ENCODE assay signal across 16 cellular contexts in the genomic region with DNA sequence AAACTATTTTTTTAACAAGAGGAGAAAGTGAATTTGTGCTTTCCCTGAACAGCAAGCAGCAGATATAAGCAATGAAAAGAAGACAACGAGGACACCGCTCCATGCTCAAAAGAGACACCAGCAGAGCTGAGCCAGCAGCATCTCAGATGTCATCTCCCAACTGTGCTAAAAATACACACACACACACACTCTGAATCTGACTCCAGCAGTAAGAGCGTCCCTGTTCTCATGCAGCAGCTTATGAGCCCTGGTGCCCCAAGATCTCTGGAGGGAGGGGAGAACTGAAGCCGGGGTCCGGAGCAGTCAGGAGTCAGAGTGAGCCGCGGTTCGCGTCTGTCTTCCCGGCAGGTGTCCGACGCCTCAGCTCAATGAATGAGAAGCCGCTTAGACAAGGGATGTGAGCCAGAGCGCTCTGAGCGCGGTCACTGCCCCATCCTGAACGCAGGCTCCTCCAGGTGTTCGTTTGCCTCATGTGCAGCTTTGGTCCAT. TPM values are rescaled to one million over a fixed set of nuclear protein-coding genes. Genes with fewer than 3 reads are reported as not detected.
DNase-seq lines count a peak whose midpoint lies in the region; ATAC-seq, FAIRE-seq and TF ChIP-seq lines count a peak whose summit lies in the region.
"Had no signal": no experiment of that assay in that cellular context is flagged by ENCODE, and none has a peak within 500 bp of the region (broad histone marks: within the 10 kb centered on the region; RNA-seq: fewer than 3 reads in every experiment).

No MANE protein-coding gene starts in this region.

- TF ChIP-seq POLR2A in transverse colon (IDR thresholded peaks at IDR 0.05) = no peak
- TF ChIP-seq POLR2A in H54 (IDR thresholded peaks at IDR 0.05; ENCODE audit: low read depth, low read length) = no peak

- no peaks in the 10 kb centered on the region for H3K36me3 ChIP-seq in transverse colon

- in situ Hi-C loops in transverse colon (cut with MboI; ENCODE audit: low pct_ligation_motif_present in 1 of 4, low pct_unique_long_range_greater_than_20kb in 1 of 4, low sequenced_read_pairs in 3 of 4) = no loop called here

- TF ChIP-seq EP300 in transverse colon (IDR thresholded peaks at IDR 0.05; ENCODE audit: low read depth) = no peak

- no peaks in the 10 kb centered on the region for H3K9me3 ChIP-seq in right cardiac atrium (ENCODE audit: control insufficient read depth, low read length)
- no peaks in the 10 kb centered on the region for H3K9me3 ChIP-seq in transverse colon
- H3K9me3 ChIP-seq: esophagus squamous epithelium had no signal

- H3K36me3 Mint-ChIP-seq in activated T-helper 17 cell treated with anti-CD3 and anti-CD28 coated beads, Interleukin-2, amount 50 U/mL, for 72 hours (ENCODE audit: low read depth) = no peaks in the 10 kb centered on the region
- H3K36me3 Mint-ChIP-seq in natural killer cell = no peaks in the 10 kb centered on the region

- H3K4me1 Mint-ChIP-seq in activated T-helper 17 cell treated with anti-CD3 and anti-CD28 coated beads, Interleukin-2, amount 50 U/mL, for 72 hours = peaks cover 11% of the 10 kb centered on the region
- H3K4me1 Mint-ChIP-seq in natural killer cell = peaks cover 12 to 21% of the 10 kb centered on the region in 2 donors

- WGBS in right cardiac atrium = 57% methylated on average over 18 of the region's 18 CpGs
- WGBS in transverse colon (ENCODE audit: low coverage in 1 of 2), 2 donors = 90 to 91% methylated on average over 7 to 18 of the region's 18 CpGs

- DNase-seq in NCI-H1417 (lab: John Stamatoyannopoulos, UW) = peak; percentile 9 to 65 (median 42)
- no peak for DNase-seq in NCI-H1417 treated with DMSO at 0.1 percent for 48 hours (lab: John Stamatoyannopoulos, UW)
- peak; percentile 42 to 70 (median 62) for DNase-seq in right cardiac atrium
- DNase-seq in transverse colon = no peak
- no peak for DNase-seq in NOMO-1 treated with dmso at 0.1 percent for 144 hours (lab: John Stamatoyannopoulos, UW; ENCODE audit: unreplicated experiment)
- DNase-seq in H54 (ENCODE audit: insufficient read length, low spot score) = no peak
- no peak for DNase-seq in natural killer cell
- DNase-seq: esophagus squamous epithelium, HFFc6, kidney, NCI-H2081 treated with DMSO at 0.1 percent for 48 hours had no signal

- FAIRE-seq in H54 (lab: Jason Lieb, UNC) = no peak
- FAIRE-seq: A204.1, G401.6, kidney had no signal

- H3K27ac Mint-ChIP-seq in activated T-helper 17 cell treated with anti-CD3 and anti-CD28 coated beads, Interleukin-2, amount 50 U/mL, for 72 hours = no peak overlapping the region
- H3K27ac Mint-ChIP-seq in natural killer cell = no peak overlapping the region
- H3K27ac Mint-ChIP-seq: HFFc6 had no signal

- no peak overlapping the region for H3K4me3 Mint-ChIP-seq in activated T-helper 17 cell treated with anti-CD3 and anti-CD28 coated beads, Interleukin-2, amount 50 U/mL, for 72 hours
- no peak overlapping the region for H3K4me3 Mint-ChIP-seq in natural killer cell
- H3K4me3 Mint-ChIP-seq: HFFc6 had no signal

- intact Hi-C loops in right cardiac atrium (cut with DNase I) = loop anchor here in 1 of 4 donors (10.0 kb wide), 1 partner anchor 61 kb away; no protein-coding TSS in a partner anchor
- intact Hi-C loops in transverse colon (cut with DNase I; ENCODE audit: low total_unique reads) = no loop called here
- intact Hi-C loops in natural killer cell (cut with micrococcal nuclease) = no loop called here

- H3K27ac ChIP-seq in right cardiac atrium (ENCODE audit: low read length) = peak overlapping the region; percentile 85
- H3K27ac ChIP-seq in transverse colon = peak overlapping the region in 3 of 4 donors; percentile 37 to 44 (median 43)
- H3K27ac ChIP-seq: HL-60 had no signal

- H3K27me3 ChIP-seq in right cardiac atrium (ENCODE audit: control insufficient read depth, insufficient read depth) (no peaks in the 10 kb centered on the region), transverse colon (no peaks in the 10 kb centered on the region)
- H3K27me3 ChIP-seq: esophagus squamous epithelium had no signal

- TF ChIP-seq CTCF in transverse colon (IDR thresholded peaks at IDR 0.05) = no peak
- no peak for TF ChIP-seq CTCF in natural killer cell (IDR thresholded peaks at IDR 0.05)

- no peaks in the 10 kb centered on the region for H3K9me3 Mint-ChIP-seq in activated T-helper 17 cell treated with anti-CD3 and anti-CD28 coated beads, Interleukin-2, amount 50 U/mL, for 72 hours
- H3K9me3 Mint-ChIP-seq in natural killer cell = no peaks in the 10 kb centered on the region
- H3K9me3 Mint-ChIP-seq: HFFc6 had no signal

- no peaks in the 10 kb centered on the region for H3K27me3 Mint-ChIP-seq in activated T-helper 17 cell treated with anti-CD3 and anti-CD28 coated beads, Interleukin-2, amount 50 U/mL, for 72 hours
- no peaks in the 10 kb centered on the region for H3K27me3 Mint-ChIP-seq in natural killer cell (ENCODE audit: low read depth in 2 of 2)

- peaks cover 5% of the 10 kb centered on the region for H3K4me1 ChIP-seq in right cardiac atrium (ENCODE audit: control insufficient read depth, insufficient read depth, low read length)
- H3K4me1 ChIP-seq in transverse colon = peaks cover 15 to 34% (median 16%) of the 10 kb centered on the region in 4 donors

- peak; percentile 28 for ATAC-seq in activated T-helper 17 cell treated with anti-CD3 and anti-CD28 coated beads, Interleukin-2, amount 50 U/mL, for 72 hours (replicated peaks)
- ATAC-seq in right cardiac atrium (peak; percentile 29 to 30), natural killer cell (no peak)
- ATAC-seq: sciatic nerve had no signal

- H3K4me3 ChIP-seq in right cardiac atrium (ENCODE audit: low read length) (no peak overlapping the region), transverse colon (no peak overlapping the region)
- H3K4me3 ChIP-seq: esophagus squamous epithelium had no signal

RNA-seq across cellular contexts. Expression of gene SVIL, which starts 49.2 kb away (rescaled TPM):
- total RNA-seq in activated T-helper 17 cell treated with anti-CD3 and anti-CD28 coated beads, Interleukin-2, amount 50 U/mL, for 72 hours = 10 to 100 TPM; 10.7 to 16.2 TPM
- total RNA-seq in right cardiac atrium = 100 to 1,000 TPM; 254 to 374 (median 287) TPM
- 106 TPM for polyA plus RNA-seq in right cardiac atrium
- 100 to 1,000 TPM; 146 to 192 (median 156) TPM for total RNA-seq in transverse colon
- 10 to 100 TPM; 24.9 to 57.2 (median 33.5) TPM for total RNA-seq in natural killer cell

Comparison
In these comparisons a context has a peak if more than half of its experiments do, and no peak if none do; other contexts are left out.
1. DNase-seq: peak in NCI-H1417 (3 of 3) and right cardiac atrium (3 of 3); none in NCI-H1417 treated with DMSO at 0.1 percent for 48 hours (single experiment), transverse colon (single experiment), NOMO-1 treated with dmso at 0.1 percent for 144 hours (single experiment), H54 (single experiment) and natural killer cell (single experiment).
2. ATAC-seq: peak in activated T-helper 17 cell treated with anti-CD3 and anti-CD28 coated beads, Interleukin-2, amount 50 U/mL, for 72 hours (single experiment) and right cardiac atrium (2 of 2); none in natural killer cell (0 of 3).